ENCODE assay signal across 12 cellular contexts in genomic region chr6:31574106-31575061, GRCh38. TPM values are rescaled to one million over a fixed set of nuclear protein-coding genes. Genes with fewer than 3 reads are reported as not detected.
A peak's percentile ranks its signal among the peaks of the same experiment; 100 is the strongest.
DNase-seq lines count a peak whose midpoint lies in the region; ATAC-seq and TF ChIP-seq lines count a peak whose summit lies in the region.
"Had no signal": no experiment of that assay in that cellular context is flagged by ENCODE, and none has a peak within 500 bp of the region (broad histone marks: within the 10 kb centered on the region; RNA-seq: fewer than 3 reads in every experiment).

No MANE protein-coding gene starts in this region.

- H3K4me3 Mint-ChIP-seq in natural killer cell treated with Interleukin-12 subunit alpha and Interleukin-12 subunit beta and Interleukin-15 and Interleukin-18, amount 100 ng/mL, for 72 hours, result peak overlapping the region; percentile 96

- no peaks in the 10 kb centered on the region for H4K20me1 ChIP-seq in DND-41 (ENCODE audit: insufficient read depth, low read length)

- no peaks in the 10 kb centered on the region for H3K27me3 Mint-ChIP-seq in natural killer cell treated with Interleukin-12 subunit alpha and Interleukin-12 subunit beta and Interleukin-15 and Interleukin-18, amount 100 ng/mL, for 72 hours

- H3K27me3 ChIP-seq in DND-41 (ENCODE audit: insufficient read depth, low read length, poor library complexity), result no peaks in the 10 kb centered on the region

- H3K79me2 ChIP-seq in DND-41 (ENCODE audit: insufficient read depth, low read length), result no peaks in the 10 kb centered on the region

- peak; percentile 66 for TF ChIP-seq POLR2A in GM18505 (IDR thresholded peaks at IDR 0.05; ENCODE audit: borderline replicate concordance, extremely low read depth, insufficient read depth, insufficient read length)

- no peaks in the 10 kb centered on the region for H3K9me3 Mint-ChIP-seq in natural killer cell treated with Interleukin-12 subunit alpha and Interleukin-12 subunit beta and Interleukin-15 and Interleukin-18, amount 100 ng/mL, for 72 hours

- H3K27ac ChIP-seq in DND-41 (ENCODE audit: low read length), result peak overlapping the region; percentile 76

- TF ChIP-seq CTCF in DND-41 (IDR thresholded peaks at IDR 0.05; ENCODE audit: borderline replicate concordance, extremely low read depth, low read length, poor library complexity, severe bottlenecking), result no peak

- peak overlapping the region; percentile 88 to 92 for H3K27ac Mint-ChIP-seq in natural killer cell treated with Interleukin-12 subunit alpha and Interleukin-12 subunit beta and Interleukin-15 and Interleukin-18, amount 100 ng/mL, for 72 hours

- intact Hi-C loops in sciatic nerve (cut with DNase I), result no loop called here

- peaks cover 72 to 83% of the 10 kb centered on the region in 2 donors for H3K4me1 Mint-ChIP-seq in natural killer cell treated with Interleukin-12 subunit alpha and Interleukin-12 subunit beta and Interleukin-15 and Interleukin-18, amount 100 ng/mL, for 72 hours (ENCODE audit: low read depth in 2 of 2)

- ATAC-seq in DND-41 (ENCODE audit: insufficient read depth, low read depth), result no peak
- no peak for ATAC-seq in GM18505 (IDR thresholded peaks at IDR 0.05; ENCODE audit: unreplicated experiment)
- peak in 1 of 2 donors; percentile 2 for ATAC-seq in natural killer cell treated with Interleukin-12 subunit alpha and Interleukin-12 subunit beta and Interleukin-15 and Interleukin-18, amount 100 ng/mL, for 72 hours
- no peak for ATAC-seq in HG02571 (IDR thresholded peaks at IDR 0.05; ENCODE audit: unreplicated experiment)
- no peak for ATAC-seq in sciatic nerve

- H3K4me2 ChIP-seq in DND-41 (ENCODE audit: insufficient read depth, low read length), result peak overlapping the region; percentile 66

- peaks cover 22% of the 10 kb centered on the region for H3K36me3 Mint-ChIP-seq in natural killer cell treated with Interleukin-12 subunit alpha and Interleukin-12 subunit beta and Interleukin-15 and Interleukin-18, amount 100 ng/mL, for 72 hours

- peaks cover 28% of the 10 kb centered on the region for H3K4me1 ChIP-seq in DND-41 (ENCODE audit: insufficient read depth, low read length)

- no peaks in the 10 kb centered on the region for H3K36me3 ChIP-seq in DND-41 (ENCODE audit: insufficient read depth, low read length)

- H3K9me3 ChIP-seq in DND-41 (ENCODE audit: insufficient read depth, low read length, severe bottlenecking), result no peaks in the 10 kb centered on the region

- H2AFZ ChIP-seq in DND-41 (ENCODE audit: low read depth, low read length), result peak overlapping the region; percentile 80

- peak overlapping the region; percentile 65 for H3K9ac ChIP-seq in DND-41 (ENCODE audit: low read depth, low read length)

- peak overlapping the region in 1 of 2 experiments; percentile 62; a peak in 2 of 4 replicates for H3K4me3 ChIP-seq in DND-41 (ENCODE audit: low read depth in 1 of 2, low read length in 2 of 2)
- H3K4me3 ChIP-seq: lung had no signal

- DNase-seq in DND-41 (no peak), HCEC 1CT (no peak), glomerular visceral epithelial cell (ENCODE audit: extremely low spot score) (no peak), sciatic nerve (ENCODE audit: low spot score) (no peak)
- peak; percentile 84 for DNase-seq in activated CD8-positive, alpha-beta memory T cell treated with anti-CD3 and anti-CD28 coated beads, Interleukin-2, amount 50 U/mL, for 48 hours
- peak; percentile 79 for DNase-seq in natural killer cell treated with Interleukin-12 subunit alpha and Interleukin-12 subunit beta and Interleukin-15 and Interleukin-18, amount 100 ng/mL, for 72 hours (ENCODE audit: low spot score)
- DNase-seq: DMS79 treated with DMSO at 0.1 percent for 48 hours, NCI-H748 treated with DMSO at 0.1 percent for 48 hours had no signal

RNA-seq across cellular contexts. Expression of gene TNF, which starts 1.0 kb away (rescaled TPM):
- 100 to 1,000 TPM; 320 to 420 TPM for total RNA-seq in natural killer cell treated with Interleukin-12 subunit alpha and Interleukin-12 subunit beta and Interleukin-15 and Interleukin-18, amount 100 ng/mL, for 72 hours
- 0.40 TPM for total RNA-seq in sciatic nerve

RNA-seq across cellular contexts. Expression of gene LTA, which starts 2.3 kb away (rescaled TPM):
- 1,000 to 10,000 TPM; 1,187 to 3,727 TPM for total RNA-seq in natural killer cell treated with Interleukin-12 subunit alpha and Interleukin-12 subunit beta and Interleukin-15 and Interleukin-18, amount 100 ng/mL, for 72 hours
- 0.27 TPM for total RNA-seq in sciatic nerve
- total RNA-seq: subcutaneous adipose tissue had no signal

RNA-seq across cellular contexts. Expression of gene LTB, which starts 7.8 kb away (rescaled TPM):
- total RNA-seq in natural killer cell treated with Interleukin-12 subunit alpha and Interleukin-12 subunit beta and Interleukin-15 and Interleukin-18, amount 100 ng/mL, for 72 hours, result 100 to 1,000 TPM; 110 to 153 TPM
- 4.0 TPM for total RNA-seq in sciatic nerve

RNA-seq across cellular contexts. Expression of gene LST1, which starts 11.7 kb away (rescaled TPM):
- 10 to 100 TPM; 15.5 to 34.6 TPM for total RNA-seq in natural killer cell treated with Interleukin-12 subunit alpha and Interleukin-12 subunit beta and Interleukin-15 and Interleukin-18, amount 100 ng/mL, for 72 hours
- total RNA-seq in sciatic nerve, result 17.7 TPM

RNA-seq across cellular contexts. Expression of gene NCR3, which starts 18.4 kb away (rescaled TPM):
- total RNA-seq in natural killer cell treated with Interleukin-12 subunit alpha and Interleukin-12 subunit beta and Interleukin-15 and Interleukin-18, amount 100 ng/mL, for 72 hours, result 10 to 100 TPM; 65.5 to 91.6 TPM
- 1.1 TPM for total RNA-seq in sciatic nerve

Comparison
In these comparisons a context has a peak if more than half of its experiments do, and no peak if none do; other contexts are left out.
1. DNase-seq: peak in activated CD8-positive, alpha-beta memory T cell treated with anti-CD3 and anti-CD28 coated beads, Interleukin-2, amount 50 U/mL, for 48 hours (single experiment) and natural killer cell treated with Interleukin-12 subunit alpha and Interleukin-12 subunit beta and Interleukin-15 and Interleukin-18, amount 100 ng/mL, for 72 hours (single experiment); none in DND-41 (single experiment), HCEC 1CT (single experiment), glomerular visceral epithelial cell (single experiment) and sciatic nerve (single experiment).
2. RNA of gene TNF, which starts 1.0 kb away (total RNA-seq): 320 to 420 TPM in natural killer cell treated with Interleukin-12 subunit alpha and Interleukin-12 subunit beta and Interleukin-15 and Interleukin-18, amount 100 ng/mL, for 72 hours; 0.40 TPM in sciatic nerve (single experiment); every median in the first group is over 100 times any median in the second.
3. RNA of gene LTA, which starts 2.3 kb away (total RNA-seq): 1,187 to 3,727 TPM in natural killer cell treated with Interleukin-12 subunit alpha and Interleukin-12 subunit beta and Interleukin-15 and Interleukin-18, amount 100 ng/mL, for 72 hours; 0.27 TPM in sciatic nerve (single experiment); every median in the first group is over 100 times any median in the second.
4. RNA of gene LTB, which starts 7.8 kb away (total RNA-seq): 110 to 153 TPM in natural killer cell treated with Interleukin-12 subunit alpha and Interleukin-12 subunit beta and Interleukin-15 and Interleukin-18, amount 100 ng/mL, for 72 hours; 4.0 TPM in sciatic nerve (single experiment); every median in the first group is over 10 times any median in the second.